Comparison of ENCODE assay signal across 1 cellular context in genomic region chr6:27672113-27672799, GRCh38.
TF ChIP-seq lines count a peak whose summit lies in the region.

No MANE protein-coding gene starts in this region.

TF ChIP-seq in HepG2, 621 proteins besides CTCF, POLR2A, EP300 and RAD21 (continued from another document and continues in another):
- TF ChIP-seq ZNF501 (CRISPR knock-in tag; IDR thresholded peaks at IDR 0.05) (peak; percentile 96), RFX1 (IDR thresholded peaks at IDR 0.05) (no peak), NFE2 (CRISPR knock-in tag; IDR thresholded peaks at IDR 0.05) (no peak), ZBTB38 (CRISPR knock-in tag; IDR thresholded peaks at IDR 0.05) (peak; percentile 67), ZBTB20 (CRISPR knock-in tag; IDR thresholded peaks at IDR 0.05; ENCODE audit: borderline replicate concordance, low read depth) (peak; percentile 98), ZNF513 (CRISPR knock-in tag; conservative IDR thresholded peaks at IDR 0.05) (no peak), ETS1 (CRISPR knock-in tag; IDR thresholded peaks at IDR 0.05) (no peak), E2F5 (CRISPR knock-in tag; conservative IDR thresholded peaks at IDR 0.05) (no peak), ZMYM3 (CRISPR knock-in tag; IDR thresholded peaks at IDR 0.05) (peak; percentile 84), SATB2 (CRISPR knock-in tag; IDR thresholded peaks at IDR 0.05) (no peak), ARID5B (CRISPR knock-in tag; IDR thresholded peaks at IDR 0.05) (peak; percentile 87), KAT7 (CRISPR knock-in tag; IDR thresholded peaks at IDR 0.05; ENCODE audit: borderline replicate concordance) (0 out of 2 replicates have a peak, but pooled peaks have one; percentile 33), ASH2L (IDR thresholded peaks at IDR 0.05; ENCODE audit: insufficient read length, low read depth, low read length) (peak; percentile 50), SUZ12 (IDR thresholded peaks at IDR 0.05; ENCODE audit: low read depth, low read length) (no peak), ZNF614 (CRISPR knock-in tag; IDR thresholded peaks at IDR 0.05; ENCODE audit: borderline replicate concordance) (peak; percentile 57), LCORL (IDR thresholded peaks at IDR 0.05) (no peak), LCORL (CRISPR knock-in tag; IDR thresholded peaks at IDR 0.05) (0 out of 2 replicates have a peak, but pooled peaks have one; percentile 55), ZNF780A (CRISPR knock-in tag; IDR thresholded peaks at IDR 0.05) (no peak), E2F1 (CRISPR knock-in tag; IDR thresholded peaks at IDR 0.05) (peak; percentile 66), POLR2AphosphoS5 (IDR thresholded peaks at IDR 0.05; ENCODE audit: low read depth, low read length) (no peak), ARNTL (CRISPR knock-in tag; IDR thresholded peaks at IDR 0.05) (peak; percentile 53; the same call in 1 of the 2 replicates), ATF1 (CRISPR knock-in tag; IDR thresholded peaks at IDR 0.05) (peak; percentile 65), RFX3 (CRISPR knock-in tag; IDR thresholded peaks at IDR 0.05) (peak; percentile 4; the same call in 1 of the 2 replicates), ATF2 (CRISPR knock-in tag; IDR thresholded peaks at IDR 0.05) (peak; percentile 26; the same call in 1 of the 2 replicates), ZFP36 (IDR thresholded peaks at IDR 0.05; ENCODE audit: borderline replicate concordance, low read depth, low read length, partially characterized antibody) (no peak), SIX1 (CRISPR knock-in tag; IDR thresholded peaks at IDR 0.05; ENCODE audit: borderline replicate concordance) (peak; percentile 37; the same call in 1 of the 2 replicates), YEATS4 (CRISPR knock-in tag; IDR thresholded peaks at IDR 0.05; ENCODE audit: borderline replicate concordance) (no peak), ZNF329 (CRISPR knock-in tag; IDR thresholded peaks at IDR 0.05; ENCODE audit: low read depth) (peak; percentile 74; the same call in 1 of the 2 replicates), ZBTB7A (CRISPR knock-in tag; IDR thresholded peaks at IDR 0.05) (no peak), ZNF75D (CRISPR knock-in tag; IDR thresholded peaks at IDR 0.05; ENCODE audit: borderline replicate concordance) (no peak), RORA (CRISPR knock-in tag; IDR thresholded peaks at IDR 0.05) (no peak), ADNP (CRISPR knock-in tag; IDR thresholded peaks at IDR 0.05) (0 out of 2 replicates have a peak, but pooled peaks have one; percentile 13), ISL2 (CRISPR knock-in tag; IDR thresholded peaks at IDR 0.05) (peak; percentile 74), SP5 (CRISPR knock-in tag; IDR thresholded peaks at IDR 0.05; ENCODE audit: borderline replicate concordance, low read depth) (0 out of 2 replicates have a peak, but pooled peaks have one; percentile 32), ZNF580 (CRISPR knock-in tag; IDR thresholded peaks at IDR 0.05; ENCODE audit: borderline replicate concordance, low read depth) (peak; percentile 88; the same call in 1 of the 2 replicates), MTA1 (CRISPR knock-in tag; IDR thresholded peaks at IDR 0.05; ENCODE audit: borderline replicate concordance) (peak; percentile 89), THRA (CRISPR knock-in tag; IDR thresholded peaks at IDR 0.05; ENCODE audit: borderline replicate concordance) (peak; percentile 96; the same call in 1 of the 2 replicates), MIER2 (CRISPR knock-in tag; IDR thresholded peaks at IDR 0.05) (peak; percentile 17), NCOR1 (IDR thresholded peaks at IDR 0.05; ENCODE audit: borderline replicate concordance, low read length) (peak; percentile 48; the same call in 1 of the 2 replicates), ZNF10 (CRISPR knock-in tag; IDR thresholded peaks at IDR 0.05; ENCODE audit: borderline replicate concordance, low read depth) (no peak), ZNF33B (CRISPR knock-in tag; IDR thresholded peaks at IDR 0.05) (0 out of 2 replicates have a peak, but pooled peaks have one; percentile 4), NR2C2 (CRISPR knock-in tag; IDR thresholded peaks at IDR 0.05; ENCODE audit: borderline replicate concordance) (peak; percentile 69), ZBTB7B (CRISPR knock-in tag; IDR thresholded peaks at IDR 0.05) (peak; percentile 75; the same call in 1 of the 2 replicates), ZNF878 (CRISPR knock-in tag; IDR thresholded peaks at IDR 0.05) (peak; percentile 91; the same call in 1 of the 2 replicates), CBFB (CRISPR knock-in tag; IDR thresholded peaks at IDR 0.05) (0 out of 2 replicates have a peak, but pooled peaks have one; percentile 41), ZFP1 (CRISPR knock-in tag; IDR thresholded peaks at IDR 0.05) (peak; percentile 79; the same call in 1 of the 2 replicates), MEIS2 (CRISPR knock-in tag; IDR thresholded peaks at IDR 0.05) (no peak), NAIF1 (CRISPR knock-in tag; IDR thresholded peaks at IDR 0.05; ENCODE audit: borderline replicate concordance) (0 out of 2 replicates have a peak, but pooled peaks have one; percentile 19), ZNF484 (CRISPR knock-in tag; IDR thresholded peaks at IDR 0.05; ENCODE audit: borderline replicate concordance, low read depth) (no peak), IRX3 (CRISPR knock-in tag; IDR thresholded peaks at IDR 0.05; ENCODE audit: borderline replicate concordance, low read depth) (no peak), ZNF326 (CRISPR knock-in tag; IDR thresholded peaks at IDR 0.05; ENCODE audit: borderline replicate concordance) (no peak), CENPX (CRISPR knock-in tag; IDR thresholded peaks at IDR 0.05) (no peak), ZNF280D (CRISPR knock-in tag; IDR thresholded peaks at IDR 0.05) (no peak; the same call in 1 of the 2 replicates), KAT2B (IDR thresholded peaks at IDR 0.05; ENCODE audit: borderline replicate concordance, low read depth, low read length) (no peak), NR2F2 (IDR thresholded peaks at IDR 0.05; ENCODE audit: borderline replicate concordance, low read depth) (0 out of 2 replicates have a peak, but pooled peaks have one; percentile 10), ZNF180 (CRISPR knock-in tag; IDR thresholded peaks at IDR 0.05; ENCODE audit: borderline replicate concordance, low read depth) (no peak), ZEB1 (IDR thresholded peaks at IDR 0.05; ENCODE audit: insufficient replicate concordance, low read depth) (peak; percentile 60), ZNF772 (CRISPR knock-in tag; IDR thresholded peaks at IDR 0.05) (0 out of 2 replicates have a peak, but pooled peaks have one; percentile 13)
